ENCODE assay signal across 10 cellular contexts in genomic region chr3:128786434-128787020, GRCh38.
DNase-seq lines count a peak whose midpoint lies in the region; ATAC-seq and TF ChIP-seq lines count a peak whose summit lies in the region.
"Had no signal": no experiment of that assay in that cellular context is flagged by ENCODE, and none has a peak within 500 bp of the region (broad histone marks: within the 10 kb centered on the region; RNA-seq: fewer than 3 reads in every experiment).

No MANE protein-coding gene starts in this region.

- H3K27me3 ChIP-seq in osteoblast (ENCODE audit: insufficient read depth, low read length) (no peaks in the 10 kb centered on the region), stomach (no peaks in the 10 kb centered on the region)

- H3K27ac ChIP-seq in osteoblast (ENCODE audit: low read depth, low read length), result no peak overlapping the region
- peak overlapping the region in 2 of 5 donors; percentile 3 to 4 for H3K27ac ChIP-seq in stomach

- no peak overlapping the region for H3K4me3 Mint-ChIP-seq in T-helper 17 cell

- peaks cover 53% of the 10 kb centered on the region for H3K4me1 Mint-ChIP-seq in T-helper 17 cell

- TF ChIP-seq EP300 in stomach (IDR thresholded peaks at IDR 0.05), result no peak

- peak overlapping the region; percentile 96 for H3K27ac Mint-ChIP-seq in T-helper 17 cell

- H3K36me3 Mint-ChIP-seq in T-helper 17 cell (ENCODE audit: low read depth), result peaks cover 2% of the 10 kb centered on the region

- no peaks in the 10 kb centered on the region for H3K9me3 ChIP-seq in T-helper 17 cell (ENCODE audit: control insufficient read depth, low read length, poor library complexity, severe bottlenecking)
- H3K9me3 ChIP-seq in osteoblast (ENCODE audit: low read depth, low read length), result no peaks in the 10 kb centered on the region
- no peaks in the 10 kb centered on the region for H3K9me3 ChIP-seq in stomach

- WGBS in stomach, 5 donors, result 42 to 75% (median 58%) methylated on average over 3 of the region's 3 CpGs

- ATAC-seq in T-helper 17 cell, result no peak
- no peak for ATAC-seq in GM18909 (IDR thresholded peaks at IDR 0.05; ENCODE audit: poor library complexity, unreplicated experiment)

- no peak overlapping the region for H3K4me3 ChIP-seq in osteoblast (ENCODE audit: insufficient read depth, low read length)
- no peak overlapping the region for H3K4me3 ChIP-seq in stomach

- H3K36me3 ChIP-seq in osteoblast (ENCODE audit: insufficient read depth, low read length), result no peaks in the 10 kb centered on the region
- H3K36me3 ChIP-seq in stomach, result no peaks in the 10 kb centered on the region

- no peak for TF ChIP-seq POLR2A in stomach (IDR thresholded peaks at IDR 0.05)

- DNase-seq in GM03348 (ENCODE audit: low spot score) (peak; percentile 60), T-helper 17 cell (no peak), fibroblast of gingiva (ENCODE audit: low read depth) (peak; percentile 56), osteoblast (ENCODE audit: insufficient read length, low spot score, missing footprints) (no peak), stomach (no peak), NCI-H526 (lab: John Stamatoyannopoulos, UW) (no peak)
- DNase-seq: activated CD8-positive, alpha-beta memory T cell treated with anti-CD3 and anti-CD28 coated beads, Interleukin-2, amount 50 U/mL, for 4 hours; DMS79 treated with DMSO at 0.1 percent for 48 hours; NCI-H524 treated with DMSO at 0.1 percent for 48 hours had no signal

- peaks cover 100% of the 10 kb centered on the region for H3K79me2 ChIP-seq in osteoblast (ENCODE audit: insufficient read depth, low read length)

- H3K4me1 ChIP-seq in osteoblast (ENCODE audit: insufficient read depth, low read length) (peaks cover 29% of the 10 kb centered on the region), stomach (peaks cover 37 to 98% (median 74%) of the 10 kb centered on the region in 4 donors)

- no peaks in the 10 kb centered on the region for H3K27me3 Mint-ChIP-seq in T-helper 17 cell

- peak overlapping the region; percentile 44 for H3K4me2 ChIP-seq in osteoblast (ENCODE audit: insufficient read depth, low read length)

- intact Hi-C loops in stomach (cut with DNase I; ENCODE audit: low total_unique reads), result no loop called here

- H4K20me1 ChIP-seq in osteoblast (ENCODE audit: insufficient read depth, low read length), result peaks cover 81% of the 10 kb centered on the region

- no peak for TF ChIP-seq CTCF in osteoblast (IDR thresholded peaks at IDR 0.05; ENCODE audit: extremely low read depth, low read depth, low read length)
- no peak for TF ChIP-seq CTCF in stomach (IDR thresholded peaks at IDR 0.05)

- no peak overlapping the region for H2AFZ ChIP-seq in osteoblast (ENCODE audit: low read length)

Comparison
In these comparisons a context has a peak if more than half of its experiments do, and no peak if none do; other contexts are left out.
1. DNase-seq: peak in GM03348 (single experiment) and fibroblast of gingiva (single experiment); none in T-helper 17 cell (0 of 3), osteoblast (single experiment), stomach (single experiment) and NCI-H526 (0 of 2).